ENCODE assay signal across 1 cellular context in the genomic region with DNA sequence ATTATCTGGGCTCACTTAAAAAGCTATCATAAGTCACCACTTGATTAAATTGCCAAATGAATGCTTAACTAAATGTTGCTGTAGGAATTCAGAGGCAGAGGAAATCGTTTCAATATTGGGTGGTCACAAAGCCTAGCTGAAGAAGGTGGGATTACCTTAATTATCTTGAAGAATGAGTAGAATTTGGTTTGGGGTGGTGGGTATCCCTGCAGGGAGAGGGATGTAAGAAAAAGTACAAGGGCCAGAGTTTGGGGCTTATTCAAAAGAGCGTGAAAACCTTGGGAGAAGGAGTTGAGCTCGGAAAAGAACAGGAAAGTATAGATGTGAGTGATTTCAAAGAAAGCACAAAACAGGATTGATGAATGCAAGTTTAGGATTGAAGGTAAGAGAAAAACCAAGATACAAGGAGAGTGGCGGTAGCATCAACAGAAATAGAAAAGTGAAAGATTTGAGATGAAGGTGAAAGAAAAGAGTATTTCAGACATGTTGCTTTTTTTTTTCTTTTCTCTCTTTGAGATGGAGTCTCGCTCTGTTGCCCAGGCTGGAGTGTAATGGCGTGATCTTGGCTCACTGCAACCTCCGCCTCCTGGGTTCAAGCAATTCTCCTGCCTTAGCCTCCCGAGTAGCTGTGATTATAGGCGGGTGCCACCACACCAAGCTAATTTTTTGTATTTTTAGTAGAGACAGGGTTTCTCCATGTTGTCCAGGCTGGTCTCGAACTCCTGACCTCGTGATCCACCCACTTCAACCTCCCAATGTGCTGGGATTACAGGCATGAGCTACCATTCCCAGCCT.
TF ChIP-seq lines count a peak whose summit lies in the region.

No MANE protein-coding gene starts in this region.

TF ChIP-seq in H1, 55 proteins besides CTCF, POLR2A, EP300 and RAD21:
- TF ChIP-seq KDM4A (IDR thresholded peaks at IDR 0.05; ENCODE audit: low read depth, low read length, severe bottlenecking), result no peak
- no peak for TF ChIP-seq NANOG (IDR thresholded peaks at IDR 0.05; ENCODE audit: insufficient read depth, low read depth, low read length, poor library complexity, severe bottlenecking)
- TF ChIP-seq, protein P1, sequence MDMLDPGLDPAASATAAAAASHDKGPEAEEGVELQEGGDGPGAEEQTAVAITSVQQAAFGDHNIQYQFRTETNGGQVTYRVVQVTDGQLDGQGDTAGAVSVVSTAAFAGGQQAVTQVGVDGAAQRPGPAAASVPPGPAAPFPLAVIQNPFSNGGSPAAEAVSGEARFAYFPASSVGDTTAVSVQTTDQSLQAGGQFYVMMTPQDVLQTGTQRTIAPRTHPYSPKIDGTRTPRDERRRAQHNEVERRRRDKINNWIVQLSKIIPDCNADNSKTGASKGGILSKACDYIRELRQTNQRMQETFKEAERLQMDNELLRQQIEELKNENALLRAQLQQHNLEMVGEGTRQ (IDR thresholded peaks at IDR 0.05; ENCODE audit: low read length), result no peak
- no peak for TF ChIP-seq KDM5A (IDR thresholded peaks at IDR 0.05; ENCODE audit: low read length)
- TF ChIP-seq TEAD4 (IDR thresholded peaks at IDR 0.05; ENCODE audit: low read depth, low read length), result no peak
- TF ChIP-seq ASH2L (IDR thresholded peaks at IDR 0.05; ENCODE audit: low read length), result no peak
- no peak for TF ChIP-seq BRCA1 (IDR thresholded peaks at IDR 0.05; ENCODE audit: low read depth, low read length)
- no peak for TF ChIP-seq HDAC6 (IDR thresholded peaks at IDR 0.05; ENCODE audit: low read depth, low read length)
- TF ChIP-seq JUND (IDR thresholded peaks at IDR 0.05; ENCODE audit: low read length), result no peak
- TF ChIP-seq, protein P2, sequence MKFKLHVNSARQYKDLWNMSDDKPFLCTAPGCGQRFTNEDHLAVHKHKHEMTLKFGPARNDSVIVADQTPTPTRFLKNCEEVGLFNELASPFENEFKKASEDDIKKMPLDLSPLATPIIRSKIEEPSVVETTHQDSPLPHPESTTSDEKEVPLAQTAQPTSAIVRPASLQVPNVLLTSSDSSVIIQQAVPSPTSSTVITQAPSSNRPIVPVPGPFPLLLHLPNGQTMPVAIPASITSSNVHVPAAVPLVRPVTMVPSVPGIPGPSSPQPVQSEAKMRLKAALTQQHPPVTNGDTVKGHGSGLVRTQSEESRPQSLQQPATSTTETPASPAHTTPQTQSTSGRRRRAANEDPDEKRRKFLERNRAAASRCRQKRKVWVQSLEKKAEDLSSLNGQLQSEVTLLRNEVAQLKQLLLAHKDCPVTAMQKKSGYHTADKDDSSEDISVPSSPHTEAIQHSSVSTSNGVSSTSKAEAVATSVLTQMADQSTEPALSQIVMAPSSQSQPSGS (IDR thresholded peaks at IDR 0.05; ENCODE audit: low read length), result no peak
- TF ChIP-seq CHD2 (IDR thresholded peaks at IDR 0.05; ENCODE audit: low read length), result no peak
- no peak for TF ChIP-seq NRF1 (IDR thresholded peaks at IDR 0.05; ENCODE audit: low read depth, low read length)
- TF ChIP-seq POLR2AphosphoS5 (IDR thresholded peaks at IDR 0.05; ENCODE audit: low read depth, low read length), result no peak
- TF ChIP-seq RBBP5 (IDR thresholded peaks at IDR 0.05; ENCODE audit: borderline replicate concordance, low read depth, low read length), result no peak
- no peak for TF ChIP-seq GABPA (IDR thresholded peaks at IDR 0.05; ENCODE audit: borderline replicate concordance, insufficient read depth, low read length)
- TF ChIP-seq, protein P3, sequence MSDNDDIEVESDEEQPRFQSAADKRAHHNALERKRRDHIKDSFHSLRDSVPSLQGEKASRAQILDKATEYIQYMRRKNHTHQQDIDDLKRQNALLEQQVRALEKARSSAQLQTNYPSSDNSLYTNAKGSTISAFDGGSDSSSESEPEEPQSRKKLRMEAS (IDR thresholded peaks at IDR 0.05), result no peak
- TF ChIP-seq SIRT6 (IDR thresholded peaks at IDR 0.05; ENCODE audit: low read length), result no peak
- no peak for TF ChIP-seq RXRA (IDR thresholded peaks at IDR 0.05; ENCODE audit: insufficient read depth, low read depth, low read length)
- TF ChIP-seq, protein P4, sequence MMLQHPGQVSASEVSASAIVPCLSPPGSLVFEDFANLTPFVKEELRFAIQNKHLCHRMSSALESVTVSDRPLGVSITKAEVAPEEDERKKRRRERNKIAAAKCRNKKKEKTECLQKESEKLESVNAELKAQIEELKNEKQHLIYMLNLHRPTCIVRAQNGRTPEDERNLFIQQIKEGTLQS (IDR thresholded peaks at IDR 0.05; ENCODE audit: insufficient read depth, low read depth, low read length), result no peak
- no peak for TF ChIP-seq BACH1 (IDR thresholded peaks at IDR 0.05; ENCODE audit: low read length)
